ENCODE assay signal across 23 cellular contexts in genomic region chr6:36779227-36779626, GRCh38.
"Had no signal": no experiment of that assay in that cellular context is flagged by ENCODE, and none has a peak within 500 bp of the region (broad histone marks: within the 10 kb centered on the region; RNA-seq: fewer than 3 reads in every experiment).

No MANE protein-coding gene starts in this region.

- H3K27me3 Mint-ChIP-seq: activated CD4-positive, alpha-beta T cell treated with anti-CD3 and anti-CD28 coated beads for 36 hours had no signal

- DNase-seq: activated B cell treated with CpG ODN at 0.5 μM for 24 hours; activated CD4-positive, alpha-beta T cell treated with anti-CD3 and anti-CD28 coated beads for 36 hours; activated CD4-positive, alpha-beta T cell treated with anti-CD3 and anti-CD28 coated beads, Interleukin-2, amount 50 U/mL, for 4 hours; activated naive CD4-positive, alpha-beta T cell treated with anti-CD3 and anti-CD28 coated beads for 36 hours; activated naive CD8-positive, alpha-beta T cell treated with anti-CD3 and anti-CD28 coated beads, Interleukin-2, amount 10 ng/mL, durations not matched to agents 7 days and 5 days; activated T-cell treated with anti-CD3 and anti-CD28 coated beads, Interleukin-2, amount 50 U/mL, for 48 hours; amniotic stem cell; effector CD4-positive, alpha-beta T cell; erythroblast; foreskin fibroblast; nephron progenitor cell; nucleus accumbens; small intestine; stimulated activated CD4-positive, alpha-beta T cell treated with anti-CD3 and anti-CD28 coated beads, Interleukin-2, amount 100 ng/mL, for 24 hours; T1000 had no signal

- H3K4me1 ChIP-seq: breast epithelium, vagina had no signal

- H3K27ac ChIP-seq: breast epithelium, thoracic aorta, vagina had no signal

- ATAC-seq: activated CD4-positive, alpha-beta T cell treated with anti-CD3 and anti-CD28 coated beads for 36 hours; sciatic nerve; stimulated activated memory B cell treated with anti-CD40 and anti-IgM and Interleukin-4, amounts not matched to agents 10 μg/mL and 1 μg/mL and 100 μg/mL, for 72 hours had no signal

- H3K4me3 ChIP-seq: breast epithelium, thoracic aorta, vagina had no signal

- H3K27me3 ChIP-seq: breast epithelium, vagina had no signal

- H3K36me3 ChIP-seq: breast epithelium, thoracic aorta, vagina had no signal

- H3K36me3 Mint-ChIP-seq: activated naive CD8-positive, alpha-beta T cell treated with anti-CD3 and anti-CD28 coated beads, Interleukin-2, amount 10 ng/mL, durations not matched to agents 7 days and 5 days; memory B cell; stimulated activated memory B cell treated with anti-CD40 and anti-IgM and Interleukin-4, amounts not matched to agents 10 μg/mL and 1 μg/mL and 100 μg/mL, for 72 hours; type B pancreatic cell had no signal

- H3K27ac Mint-ChIP-seq: activated B cell treated with CpG ODN at 0.5 μM for 24 hours; activated CD4-positive, alpha-beta T cell treated with anti-CD3 and anti-CD28 coated beads for 36 hours; activated naive CD4-positive, alpha-beta T cell treated with anti-CD3 and anti-CD28 coated beads for 36 hours; activated naive CD8-positive, alpha-beta T cell treated with anti-CD3 and anti-CD28 coated beads, Interleukin-2, amount 10 ng/mL, durations not matched to agents 7 days and 5 days; memory B cell; nephron progenitor cell; stimulated activated memory B cell treated with anti-CD40 and anti-IgM and Interleukin-4, amounts not matched to agents 10 μg/mL and 1 μg/mL and 100 μg/mL, for 72 hours; T-helper 1 cell treated with Interleukin-12 subunit alpha and Interleukin-12 subunit beta and Interleukin-4 antibody, amounts not matched to agents 30 μg/mL and 1 μg/mL, for 36 hours; type B pancreatic cell had no signal

- H3K9me3 Mint-ChIP-seq: activated B cell treated with CpG ODN at 0.5 μM for 24 hours; activated naive CD4-positive, alpha-beta T cell treated with anti-CD3 and anti-CD28 coated beads for 36 hours; activated naive CD8-positive, alpha-beta T cell treated with anti-CD3 and anti-CD28 coated beads, Interleukin-2, amount 10 ng/mL, durations not matched to agents 7 days and 5 days; memory B cell; nephron progenitor cell; stimulated activated memory B cell treated with anti-CD40 and anti-IgM and Interleukin-4, amounts not matched to agents 10 μg/mL and 1 μg/mL and 100 μg/mL, for 72 hours; T-helper 1 cell treated with Interleukin-12 subunit alpha and Interleukin-12 subunit beta and Interleukin-4 antibody, amounts not matched to agents 30 μg/mL and 1 μg/mL, for 36 hours; type B pancreatic cell had no signal

- H3K4me3 Mint-ChIP-seq: activated B cell treated with CpG ODN at 0.5 μM for 24 hours; activated CD4-positive, alpha-beta T cell treated with anti-CD3 and anti-CD28 coated beads for 36 hours; activated naive CD4-positive, alpha-beta T cell treated with anti-CD3 and anti-CD28 coated beads for 36 hours; activated naive CD8-positive, alpha-beta T cell treated with anti-CD3 and anti-CD28 coated beads, Interleukin-2, amount 10 ng/mL, durations not matched to agents 7 days and 5 days; memory B cell; nephron progenitor cell; stimulated activated memory B cell treated with anti-CD40 and anti-IgM and Interleukin-4, amounts not matched to agents 10 μg/mL and 1 μg/mL and 100 μg/mL, for 72 hours; T-helper 1 cell treated with Interleukin-12 subunit alpha and Interleukin-12 subunit beta and Interleukin-4 antibody, amounts not matched to agents 30 μg/mL and 1 μg/mL, for 36 hours; type B pancreatic cell had no signal

- H3K4me1 Mint-ChIP-seq: activated CD4-positive, alpha-beta T cell treated with anti-CD3 and anti-CD28 coated beads for 36 hours had no signal

- H3K9me3 ChIP-seq: breast epithelium, thoracic aorta, vagina had no signal
